In the genomic region with DNA sequence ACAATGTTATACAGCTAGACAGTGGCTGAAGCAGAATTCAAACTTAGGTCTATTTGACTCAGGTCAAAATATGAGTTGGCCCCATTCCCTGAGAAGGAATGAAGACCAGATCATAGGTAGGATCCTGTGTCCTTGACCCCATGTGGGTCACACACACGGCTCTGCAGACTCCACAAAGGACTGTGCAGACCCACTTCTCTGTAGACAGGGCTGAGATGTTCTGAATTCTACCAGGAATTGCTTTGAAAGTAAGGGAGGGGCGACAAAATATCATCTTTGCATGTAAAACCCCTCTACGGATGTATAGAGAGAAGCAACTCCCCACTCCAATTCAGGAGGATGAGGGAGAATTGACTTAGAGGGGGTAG, we compare ENCODE assay signal across 15 cellular contexts.
DNase-seq lines count a peak whose midpoint lies in the region; ATAC-seq, FAIRE-seq and TF ChIP-seq lines count a peak whose summit lies in the region.
"Had no signal": no experiment of that assay in that cellular context is flagged by ENCODE, and none has a peak within 500 bp of the region (broad histone marks: within the 10 kb centered on the region; RNA-seq: fewer than 3 reads in every experiment).

No MANE protein-coding gene starts in this region.

- peak overlapping the region; percentile 15 for H2BK12ac ChIP-seq in trophoblast cell (ENCODE audit: low read length)

- H4K5ac ChIP-seq in IMR-90 (ENCODE audit: low read depth, low read length), result no peak overlapping the region

- H3K36me3 ChIP-seq in IMR-90 (ENCODE audit: control insufficient read depth, insufficient read depth, low read length) (no peaks in the 10 kb centered on the region), astrocyte (ENCODE audit: insufficient read depth, low read length) (no peaks in the 10 kb centered on the region), trophoblast cell (ENCODE audit: control insufficient read depth in 1 of 2, insufficient read depth in 2 of 2, low read length in 2 of 2) (no peaks in the 10 kb centered on the region)
- H3K36me3 ChIP-seq: BLaER1 had no signal

- dilution Hi-C loops in IMR-90 (cut with HindIII; ENCODE audit: low sequenced_read_pairs, unreplicated experiment), result no loop called here

- H3K27ac ChIP-seq in IMR-90 (ENCODE audit: insufficient read depth, low read length) (no peak overlapping the region), astrocyte (ENCODE audit: low read depth, low read length) (no peak overlapping the region), trophoblast cell (ENCODE audit: low read depth, low read length) (no peak overlapping the region)
- H3K27ac ChIP-seq: BLaER1, C4-2B, GM23248 had no signal

- H3K9me1 ChIP-seq in IMR-90 (ENCODE audit: insufficient read depth, low read length), result no peaks in the 10 kb centered on the region

- H3K23ac ChIP-seq in IMR-90 (ENCODE audit: low read depth, low read length) (0 out of 2 replicates have a peak overlapping the region, but pooled peaks have one; percentile 40), trophoblast cell (ENCODE audit: low read length) (no peak overlapping the region)

- BruUV-seq in IMR-90 (replicated peaks; lab: Mats Ljungman, UMichigan), result no TSS peak

- peaks cover 11% of the 10 kb centered on the region for H3K27me3 ChIP-seq in IMR-90 (ENCODE audit: control insufficient read depth, insufficient read depth, low read length)
- no peaks in the 10 kb centered on the region for H3K27me3 ChIP-seq in astrocyte (ENCODE audit: insufficient read depth, low read length)
- H3K27me3 ChIP-seq in trophoblast cell (ENCODE audit: insufficient read depth, low read length), result no peaks in the 10 kb centered on the region
- H3K27me3 ChIP-seq: BLaER1 had no signal

- H3K14ac ChIP-seq in IMR-90 (replicated peaks; ENCODE audit: low read depth, low read length) (no peak overlapping the region), trophoblast cell (ENCODE audit: low read length) (no peak overlapping the region)

- no CpG with 5 or more reads among the region's 3 CpGs for WGBS in IMR-90 (ENCODE audit: extremely low coverage in 2 of 2, insufficient read length in 1 of 2), 2 experiments
- WGBS in trophoblast cell (ENCODE audit: extremely low coverage, insufficient coverage, insufficient read length), result no CpG with 5 or more reads among the region's 3 CpGs

- H3K4me3 ChIP-seq in IMR-90 (ENCODE audit: insufficient read depth, low read depth, low read length) (no peak overlapping the region), astrocyte (ENCODE audit: insufficient read depth, low read depth, low read length) (no peak overlapping the region), trophoblast cell (ENCODE audit: low read depth, low read length) (no peak overlapping the region)
- H3K4me3 ChIP-seq: BLaER1, GM23248 had no signal

- FAIRE-seq in astrocyte (lab: Jason Lieb, UNC), result peak; percentile 34

- H4K20me1 ChIP-seq in IMR-90 (ENCODE audit: insufficient read depth, low read length) (no peaks in the 10 kb centered on the region), astrocyte (ENCODE audit: insufficient read depth, low read length) (no peaks in the 10 kb centered on the region)
- H4K20me1 ChIP-seq: BLaER1 had no signal

- H2BK5ac ChIP-seq in IMR-90 (ENCODE audit: low read depth, low read length, poor library complexity, severe bottlenecking) (no peak overlapping the region), trophoblast cell (ENCODE audit: low read depth, low read length, poor library complexity) (no peak overlapping the region)

- no peaks in the 10 kb centered on the region for H3K79me2 ChIP-seq in astrocyte (ENCODE audit: insufficient read depth, low read length)
- H3K79me2 ChIP-seq in trophoblast cell (ENCODE audit: control insufficient read depth, insufficient read depth, low read length, poor library complexity), result no peaks in the 10 kb centered on the region

- H2AK5ac ChIP-seq in IMR-90 (ENCODE audit: low read depth, low read length) (no peak overlapping the region), trophoblast cell (ENCODE audit: low read length) (no peak overlapping the region)

- H3K9ac ChIP-seq in IMR-90 (ENCODE audit: low read depth, low read length), result no peak overlapping the region
- no peak overlapping the region for H3K9ac ChIP-seq in astrocyte (ENCODE audit: low read length)
- no peak overlapping the region for H3K9ac ChIP-seq in trophoblast cell (ENCODE audit: low read length)
- H3K9ac ChIP-seq: BLaER1, GM23248 had no signal

- DNase-seq in activated CD4-positive, alpha-beta T cell treated with anti-CD3 and anti-CD28 coated beads, Interleukin-2, amount 10 ng/mL, durations not matched to agents 7 days and 5 days, result peak; percentile 1
- DNase-seq in activated CD4-positive, alpha-beta T cell treated with anti-CD3 and anti-CD28 coated beads for 36 hours, result no peak
- DNase-seq in IMR-90, result no peak
- no peak for DNase-seq in astrocyte (ENCODE audit: low read depth)
- DNase-seq in trophoblast cell, result no peak
- no peak for DNase-seq in stimulated activated naive B cell treated with anti-CD40 and anti-IgM and Interleukin-4, amounts not matched to agents 10 μg/mL and 1 μg/mL and 100 μg/mL, for 72 hours
- no peak for DNase-seq in AML-193 (lab: John Stamatoyannopoulos, UW)
- DNase-seq in glomerular visceral epithelial cell (ENCODE audit: extremely low spot score), result no peak
- DNase-seq: CD8-positive, alpha-beta T cell had no signal

- POLR2A ChIA-PET in activated CD4-positive, alpha-beta T cell treated with anti-CD3 and anti-CD28 coated beads, Interleukin-2, amount 10 ng/mL, durations not matched to agents 7 days and 5 days (lab: Charles Lee), result no interaction called here
- POLR2A ChIA-PET in activated CD4-positive, alpha-beta T cell treated with anti-CD3 and anti-CD28 coated beads for 36 hours (lab: Charles Lee), result no interaction called here
- POLR2A ChIA-PET in IMR-90 (lab: Charles Lee; ENCODE audit: unreplicated experiment), result no interaction called here

- H4K12ac ChIP-seq in trophoblast cell (ENCODE audit: low read depth, low read length), result no peak overlapping the region

- TF ChIP-seq CTCF in IMR-90 (conservative IDR thresholded peaks at IDR 0.05; ENCODE audit: low read depth, low read length) (no peak), astrocyte (IDR thresholded peaks at IDR 0.05; ENCODE audit: insufficient read depth, low read depth, low read length) (no peak)

- H2AK9ac ChIP-seq in IMR-90 (replicated peaks; ENCODE audit: low read depth, low read length, poor library complexity), result no peak overlapping the region

- H3K4me1 Mint-ChIP-seq in activated CD4-positive, alpha-beta T cell treated with anti-CD3 and anti-CD28 coated beads, Interleukin-2, amount 10 ng/mL, durations not matched to agents 7 days and 5 days, result no peaks in the 10 kb centered on the region
- no peaks in the 10 kb centered on the region for H3K4me1 Mint-ChIP-seq in activated CD4-positive, alpha-beta T cell treated with anti-CD3 and anti-CD28 coated beads for 36 hours
- H3K4me1 Mint-ChIP-seq in astrocyte (ENCODE audit: low read depth, unreplicated experiment), result peaks cover 6% of the 10 kb centered on the region
- H3K4me1 Mint-ChIP-seq in stimulated activated naive B cell treated with anti-CD40 and anti-IgM and Interleukin-4, amounts not matched to agents 10 μg/mL and 1 μg/mL and 100 μg/mL, for 72 hours, result no peaks in the 10 kb centered on the region
- H3K4me1 Mint-ChIP-seq: B cell; CD4-positive, CD25-positive, alpha-beta regulatory T cell had no signal

- H4K8ac ChIP-seq in IMR-90 (ENCODE audit: low read depth in 2 of 2, low read length in 2 of 2) (no peak overlapping the region), trophoblast cell (ENCODE audit: low read depth, low read length) (no peak overlapping the region)

- H3K18ac ChIP-seq in IMR-90 (ENCODE audit: low read depth, low read length), result no peak overlapping the region
- H3K18ac ChIP-seq in trophoblast cell (ENCODE audit: low read length), result no peak overlapping the region

- H2BK15ac ChIP-seq in IMR-90 (ENCODE audit: low read depth, low read length), result no peak overlapping the region

- no peak overlapping the region for H3K56ac ChIP-seq in IMR-90 (ENCODE audit: extremely low read depth, insufficient read depth, low read length)

- ATAC-seq in activated CD4-positive, alpha-beta T cell treated with anti-CD3 and anti-CD28 coated beads for 36 hours, result no peak
- no peak for ATAC-seq in IMR-90 (ENCODE audit: low read depth)
- no peak for ATAC-seq in stimulated activated naive B cell treated with anti-CD40 and anti-IgM and Interleukin-4, amounts not matched to agents 10 μg/mL and 1 μg/mL and 100 μg/mL, for 72 hours (replicated peaks)
- ATAC-seq: CD8-positive, alpha-beta T cell had no signal

- H3K4me1 ChIP-seq in IMR-90 (ENCODE audit: control insufficient read depth, insufficient read depth, low read length) (no peaks in the 10 kb centered on the region), astrocyte (ENCODE audit: insufficient read depth, low read length) (no peaks in the 10 kb centered on the region), trophoblast cell (ENCODE audit: control insufficient read depth in 1 of 2, insufficient read depth in 2 of 2, low read length in 2 of 2) (no peaks in the 10 kb centered on the region)
- H3K4me1 ChIP-seq: BLaER1 had no signal

- peaks cover 36% of the 10 kb centered on the region for H3K27me3 Mint-ChIP-seq in activated CD4-positive, alpha-beta T cell treated with anti-CD3 and anti-CD28 coated beads, Interleukin-2, amount 10 ng/mL, durations not matched to agents 7 days and 5 days
- peaks cover 18% of the 10 kb centered on the region for H3K27me3 Mint-ChIP-seq in activated CD4-positive, alpha-beta T cell treated with anti-CD3 and anti-CD28 coated beads for 36 hours
- peaks cover 10% of the 10 kb centered on the region for H3K27me3 Mint-ChIP-seq in astrocyte (ENCODE audit: low read depth, unreplicated experiment)
- H3K27me3 Mint-ChIP-seq in stimulated activated naive B cell treated with anti-CD40 and anti-IgM and Interleukin-4, amounts not matched to agents 10 μg/mL and 1 μg/mL and 100 μg/mL, for 72 hours, result peaks cover 18 to 30% of the 10 kb centered on the region in 2 donors

- intact Hi-C loops in activated CD4-positive, alpha-beta T cell treated with anti-CD3 and anti-CD28 coated beads for 36 hours (cut with DNase I, micrococcal nuclease), result loop anchor here (1.0 kb wide), 1 partner anchor 188 kb away; no protein-coding TSS in a partner anchor
- intact Hi-C loops in IMR-90 (cut with micrococcal nuclease), result loop anchor here (1.0 to 5.0 kb wide), 5 partner anchors 131 to 766 kb away; no protein-coding TSS in a partner anchor

- H3K36me3 Mint-ChIP-seq in activated CD4-positive, alpha-beta T cell treated with anti-CD3 and anti-CD28 coated beads, Interleukin-2, amount 10 ng/mL, durations not matched to agents 7 days and 5 days (ENCODE audit: low read depth), result no peaks in the 10 kb centered on the region
- no peaks in the 10 kb centered on the region for H3K36me3 Mint-ChIP-seq in activated CD4-positive, alpha-beta T cell treated with anti-CD3 and anti-CD28 coated beads for 36 hours (ENCODE audit: low read depth)
- H3K36me3 Mint-ChIP-seq in astrocyte (ENCODE audit: low read depth, unreplicated experiment), result peaks cover 6% of the 10 kb centered on the region
- no peaks in the 10 kb centered on the region for H3K36me3 Mint-ChIP-seq in stimulated activated naive B cell treated with anti-CD40 and anti-IgM and Interleukin-4, amounts not matched to agents 10 μg/mL and 1 μg/mL and 100 μg/mL, for 72 hours
- H3K36me3 Mint-ChIP-seq: CD4-positive, CD25-positive, alpha-beta regulatory T cell; CD8-positive, alpha-beta T cell had no signal

- peak overlapping the region; percentile 17; the same call in 1 of the 2 replicates for H2BK120ac ChIP-seq in IMR-90 (ENCODE audit: low read depth, low read length)
- no peak overlapping the region for H2BK120ac ChIP-seq in trophoblast cell (ENCODE audit: insufficient read depth, low read length, poor library complexity)

- H3K9me3 Mint-ChIP-seq in activated CD4-positive, alpha-beta T cell treated with anti-CD3 and anti-CD28 coated beads, Interleukin-2, amount 10 ng/mL, durations not matched to agents 7 days and 5 days, result no peaks in the 10 kb centered on the region
- H3K9me3 Mint-ChIP-seq in activated CD4-positive, alpha-beta T cell treated with anti-CD3 and anti-CD28 coated beads for 36 hours (ENCODE audit: low read depth), result no peaks in the 10 kb centered on the region
- H3K9me3 Mint-ChIP-seq in astrocyte (ENCODE audit: unreplicated experiment), result peaks cover 11% of the 10 kb centered on the region
- peaks cover 6% of the 10 kb centered on the region in 2 donors for H3K9me3 Mint-ChIP-seq in stimulated activated naive B cell treated with anti-CD40 and anti-IgM and Interleukin-4, amounts not matched to agents 10 μg/mL and 1 μg/mL and 100 μg/mL, for 72 hours
- H3K9me3 Mint-ChIP-seq: CD8-positive, alpha-beta T cell had no signal

- H3K27ac Mint-ChIP-seq in activated CD4-positive, alpha-beta T cell treated with anti-CD3 and anti-CD28 coated beads, Interleukin-2, amount 10 ng/mL, durations not matched to agents 7 days and 5 days, result no peak overlapping the region
- H3K27ac Mint-ChIP-seq in activated CD4-positive, alpha-beta T cell treated with anti-CD3 and anti-CD28 coated beads for 36 hours, result no peak overlapping the region
- no peak overlapping the region for H3K27ac Mint-ChIP-seq in astrocyte (ENCODE audit: unreplicated experiment)
- H3K27ac Mint-ChIP-seq in stimulated activated naive B cell treated with anti-CD40 and anti-IgM and Interleukin-4, amounts not matched to agents 10 μg/mL and 1 μg/mL and 100 μg/mL, for 72 hours, result no peak overlapping the region
- H3K27ac Mint-ChIP-seq: B cell; CD4-positive, CD25-positive, alpha-beta regulatory T cell; CD8-positive, alpha-beta T cell had no signal

- CTCF ChIA-PET in activated CD4-positive, alpha-beta T cell treated with anti-CD3 and anti-CD28 coated beads, Interleukin-2, amount 10 ng/mL, durations not matched to agents 7 days and 5 days (lab: Charles Lee), result interaction anchor here (1.4 to 2.1 kb wide), 2 partner anchors 17 to 188 kb away, joined by 4 to 6 read pairs; no protein-coding TSS in a partner anchor
- CTCF ChIA-PET in activated CD4-positive, alpha-beta T cell treated with anti-CD3 and anti-CD28 coated beads for 36 hours (lab: Charles Lee), result interaction anchor here (0.7 to 1.7 kb wide), 13 partner anchors 9 to 1007 kb away, joined by 3 to 7 read pairs (median 3); no protein-coding TSS in a partner anchor
- CTCF ChIA-PET in IMR-90 (lab: Yijun Ruan, JAX), result interaction anchor here (0.7 to 2.1 kb wide), 10 partner anchors 9 to 187 kb away, joined by 3 to 17 read pairs (median 5); no protein-coding TSS in a partner anchor

- no peak overlapping the region for H3K4me3 Mint-ChIP-seq in activated CD4-positive, alpha-beta T cell treated with anti-CD3 and anti-CD28 coated beads, Interleukin-2, amount 10 ng/mL, durations not matched to agents 7 days and 5 days
- H3K4me3 Mint-ChIP-seq in activated CD4-positive, alpha-beta T cell treated with anti-CD3 and anti-CD28 coated beads for 36 hours, result no peak overlapping the region
- peak overlapping the region; percentile 23 for H3K4me3 Mint-ChIP-seq in astrocyte (ENCODE audit: unreplicated experiment)
- no peak overlapping the region for H3K4me3 Mint-ChIP-seq in stimulated activated naive B cell treated with anti-CD40 and anti-IgM and Interleukin-4, amounts not matched to agents 10 μg/mL and 1 μg/mL and 100 μg/mL, for 72 hours
- H3K4me3 Mint-ChIP-seq: B cell; CD4-positive, CD25-positive, alpha-beta regulatory T cell; CD8-positive, alpha-beta T cell had no signal

- H4K91ac ChIP-seq in IMR-90 (ENCODE audit: insufficient read depth, low read depth, low read length), result 0 out of 2 replicates have a peak overlapping the region, but pooled peaks have one; percentile 19
- no peak overlapping the region for H4K91ac ChIP-seq in trophoblast cell (ENCODE audit: low read depth, low read length)

- H3K9me3 ChIP-seq in IMR-90 (ENCODE audit: control insufficient read depth, insufficient read depth, low read length) (peaks cover 11% of the 10 kb centered on the region), astrocyte (ENCODE audit: insufficient read depth, low read depth, low read length) (peaks cover 4% of the 10 kb centered on the region), trophoblast cell (ENCODE audit: insufficient read depth, low read depth, low read length) (peaks cover 3% of the 10 kb centered on the region)
- H3K9me3 ChIP-seq: Caco-2 had no signal

- H3K4ac ChIP-seq in IMR-90 (ENCODE audit: low read depth, low read length) (no peak overlapping the region; the same call in 1 of the 2 replicates), trophoblast cell (ENCODE audit: low read depth, low read length) (no peak overlapping the region)

- no peak for TF ChIP-seq POLR2A in IMR-90 (IDR thresholded peaks at IDR 0.05; ENCODE audit: low read depth, low read length)

- in situ Hi-C loops in IMR-90 (cut with MboI; ENCODE audit: low sequenced_read_pairs), result loop anchor here (5.0 to 25.0 kb wide), 2 partner anchors 186 to 761 kb away; no protein-coding TSS in a partner anchor

- 0 out of 2 replicates have a peak overlapping the region, but pooled peaks have one; percentile 3 for H2BK20ac ChIP-seq in IMR-90 (ENCODE audit: low read depth, low read length)

- H2AFZ ChIP-seq in IMR-90 (replicated peaks; ENCODE audit: low read length, poor library complexity) (no peak overlapping the region), astrocyte (ENCODE audit: low read depth, low read length) (no peak overlapping the region), trophoblast cell (ENCODE audit: insufficient read depth, low read length, poor library complexity) (no peak overlapping the region)
- H2AFZ ChIP-seq: GM23248 had no signal

- H3K4me2 ChIP-seq in IMR-90 (ENCODE audit: low read depth, low read length) (no peak overlapping the region), astrocyte (ENCODE audit: low read length) (no peak overlapping the region), trophoblast cell (ENCODE audit: low read length) (no peak overlapping the region)
- H3K4me2 ChIP-seq: BLaER1 had no signal

- H3K79me1 ChIP-seq in IMR-90 (ENCODE audit: low read depth in 1 of 2, low read length in 2 of 2) (peaks cover 0 to 3% of the 10 kb centered on the region in 2 experiments; a peak in 2 of 4 replicates), trophoblast cell (ENCODE audit: low read length) (no peaks in the 10 kb centered on the region)

- no peak for TF ChIP-seq RAD21 in IMR-90 (IDR thresholded peaks at IDR 0.05; ENCODE audit: low read length)
